8 cellular contexts compared by ENCODE assay signal in genomic region chr7:5396999-5397656, GRCh38. TPM values are rescaled to one million over a fixed set of nuclear protein-coding genes. Genes with fewer than 3 reads are reported as not detected.
DNase-seq lines count a peak whose midpoint lies in the region; ATAC-seq and TF ChIP-seq lines count a peak whose summit lies in the region.

No MANE protein-coding gene starts in this region.

- no peaks in the 10 kb centered on the region for H3K27me3 Mint-ChIP-seq in MCF 10A (ENCODE audit: insufficient read depth, unreplicated experiment)

- peak overlapping the region; percentile 86 for H3K27ac Mint-ChIP-seq in MCF 10A (ENCODE audit: low read depth, unreplicated experiment)

- CTCF ChIA-PET in MCF 10A (lab: Yijun Ruan, JAX), result interaction anchor here (0.5 to 2.1 kb wide), 21 partner anchors 9 to 293 kb away, joined by 3 to 16 read pairs (median 3); partner anchors contain the start of gene TNRC18

- ATAC-seq in GM21723 (IDR thresholded peaks at IDR 0.05; ENCODE audit: unreplicated experiment) (peak; percentile 82), right lobe of liver (peak; percentile 96 to 98 (median 96))

- TF ChIP-seq POLR2A in right lobe of liver (IDR thresholded peaks at IDR 0.05), result peak; percentile 82

- H3K4me3 ChIP-seq in right lobe of liver, result peak overlapping the region; percentile 52 to 62 (median 57)

- peaks cover 0 to 13% (median 0%) of the 10 kb centered on the region in 4 donors for H3K4me1 ChIP-seq in right lobe of liver

- BruUV-seq in MCF 10A (replicated peaks; lab: Mats Ljungman, UMichigan), result no TSS peak

- intact Hi-C loops in MCF 10A (cut with micrococcal nuclease) (loop anchor here (1.0 kb wide), 3 partner anchors 27 to 157 kb away; no protein-coding TSS in a partner anchor), right lobe of liver (cut with DNase I) (no loop called here)

- peaks cover 13% of the 10 kb centered on the region for H3K4me1 Mint-ChIP-seq in MCF 10A (ENCODE audit: insufficient read depth, unreplicated experiment)

- H3K4me3 Mint-ChIP-seq in MCF 10A (ENCODE audit: unreplicated experiment), result peak overlapping the region; percentile 69

- TF ChIP-seq CTCF in MCF 10A (IDR thresholded peaks at IDR 0.05; ENCODE audit: unreplicated experiment) (no peak), right lobe of liver (IDR thresholded peaks at IDR 0.05) (no peak)

- DNase-seq in Daoy (ENCODE audit: low read depth) (peak; percentile 98), LHCN-M2 (ENCODE audit: low read depth) (peak; percentile 96), UCSD-AML1 (lab: John Stamatoyannopoulos, UW; ENCODE audit: unreplicated experiment) (peak; percentile 91), MCF 10A (ENCODE audit: unreplicated experiment) (peak; percentile 97), right lobe of liver (peak; percentile 94 to 96 (median 95)), NCI-H1417 (lab: John Stamatoyannopoulos, UW) (no peak)
- DNase-seq in stimulated activated CD8-positive, alpha-beta memory T cell treated with anti-CD3 and anti-CD28 coated beads, Interleukin-12 subunit alpha, Interleukin-12 subunit beta, amount 100 ng/mL, for 4 hours (ENCODE audit: low read depth), result peak; percentile 81

- no peaks in the 10 kb centered on the region for H3K27me3 ChIP-seq in right lobe of liver

- H3K9me3 ChIP-seq in right lobe of liver, result no peaks in the 10 kb centered on the region

- H3K9me3 Mint-ChIP-seq in MCF 10A (ENCODE audit: unreplicated experiment), result no peaks in the 10 kb centered on the region

- H3K36me3 ChIP-seq in right lobe of liver, result peaks cover 0 to 22% (median 13%) of the 10 kb centered on the region in 4 donors

- H3K27ac ChIP-seq in right lobe of liver, result peak overlapping the region; percentile 73 to 87 (median 83)

- WGBS in right lobe of liver (ENCODE audit: insufficient coverage, low coverage, low lambda C conversion rate, missing lambda C conversion rate), result 5% methylated on average over 4 of the region's 30 CpGs

- H3K36me3 Mint-ChIP-seq in MCF 10A (ENCODE audit: insufficient read depth, unreplicated experiment), result peaks cover 50% of the 10 kb centered on the region

- POLR2A ChIA-PET in MCF 10A (lab: Yijun Ruan, JAX), result interaction anchor here (0.6 to 3.0 kb wide), 18 partner anchors 11 to 307 kb away, joined by 3 to 35 read pairs (median 4); no protein-coding TSS in a partner anchor

RNA-seq across cellular contexts. Expression of gene TNRC18, which starts 26.5 kb away (rescaled TPM):
- total RNA-seq in Daoy (2014; rRNA removed; shearing (Covaris generic)), result 17.7 and 31.5 TPM in 2 replicates
- total RNA-seq in LHCN-M2 (2014; rRNA removed), result 37.7 and 44.0 TPM in 2 replicates
- polyA plus RNA-seq in LHCN-M2 (2012), result 43.1 TPM
- 120 and 132 TPM in 2 replicates for total RNA-seq in MCF 10A (2022)
- total RNA-seq in right lobe of liver, result 10 to 100 TPM; 27.0 to 36.9 (median 30.5) TPM

Comparison
In these comparisons a context has a peak if more than half of its experiments do, and no peak if none do; other contexts are left out.
1. DNase-seq: peak in Daoy (single experiment), LHCN-M2 (single experiment), UCSD-AML1 (single experiment), MCF 10A (single experiment), right lobe of liver (3 of 3) and stimulated activated CD8-positive, alpha-beta memory T cell treated with anti-CD3 and anti-CD28 coated beads, Interleukin-12 subunit alpha, Interleukin-12 subunit beta, amount 100 ng/mL, for 4 hours (single experiment); none in NCI-H1417 (0 of 3).